8 cellular contexts compared by ENCODE assay signal in genomic region chr22:19629720-19630419, GRCh38.
DNase-seq lines count a peak whose midpoint lies in the region; ATAC-seq, FAIRE-seq and TF ChIP-seq lines count a peak whose summit lies in the region.

No MANE protein-coding gene starts in this region.

- intact Hi-C loops in left colon (cut with DNase I, micrococcal nuclease): no loop called here

- no peaks in the 10 kb centered on the region for H3K4me1 ChIP-seq in A549

- TF ChIP-seq RAD21 in A549 (conservative IDR thresholded peaks at IDR 0.05 in 1 of 2, IDR thresholded peaks at IDR 0.05 in 1 of 2): peak; percentile 88 to 93

- no peak for TF ChIP-seq EP300 in A549 (IDR thresholded peaks at IDR 0.05)

- TF ChIP-seq CTCF in A549 (IDR thresholded peaks at IDR 0.05) (peak; percentile 66), GM13977 (IDR thresholded peaks at IDR 0.05; ENCODE audit: extremely low read depth, insufficient read depth, missing control alignments) (peak; percentile 96)

- under 1% methylated on average over 11 of the region's 13 CpGs for WGBS in A549 (ENCODE audit: missing lambda C conversion rate)

- POLR2A ChIA-PET in A549 (lab: Yijun Ruan, JAX): interaction anchor here (0.6 to 1.1 kb wide), 3 partner anchors 150 to 485 kb away, joined by 3 read pairs; partner anchors contain the start of genes CDC45, ESS2 and HIRA

- no peak for TF ChIP-seq POLR2A in A549 (IDR thresholded peaks at IDR 0.05; ENCODE audit: low read length)

- DNase-seq in A549 (ENCODE audit: low read depth in 1 of 2, low spot score in 1 of 2): peak; percentile 70 to 84
- DNase-seq in GM13977 (ENCODE audit: low spot score): peak; percentile 94
- peak; percentile 78 for DNase-seq in NCI-H2171 (lab: John Stamatoyannopoulos, UW)
- peak; percentile 77 for DNase-seq in central memory CD4-positive, alpha-beta T cell
- DNase-seq in left colon: peak; percentile 41 to 82
- peak; percentile 79 for DNase-seq in stimulated activated CD4-positive, alpha-beta T cell treated with anti-CD3 and anti-CD28 coated beads, Interleukin-2, amount 100 ng/mL, for 4 hours (ENCODE audit: low read depth)

- ATAC-seq in A549: peak; percentile 85 to 92; a peak in 5 of 6 replicates
- peak; percentile 93 to 96 for ATAC-seq in activated CD4-positive, CD25-positive, alpha-beta regulatory T cell treated with anti-CD3 and anti-CD28 coated beads, Interleukin-2, amount 50 U/mL, for 24 hours
- ATAC-seq in left colon: peak; percentile 90
- no peak for ATAC-seq in HG02678 (IDR thresholded peaks at IDR 0.05; ENCODE audit: unreplicated experiment)

- no peak overlapping the region for H3K4me3 ChIP-seq in A549

- in situ Hi-C loops in GM13977 (cut with MboI; ENCODE audit: low pct_unique_long_range_greater_than_20kb, low sequenced_read_pairs, unreplicated experiment): loop anchor here (10.0 kb wide), 1 partner anchor 235 kb away; no protein-coding TSS in a partner anchor

- H3K9me3 ChIP-seq in A549: no peaks in the 10 kb centered on the region

- no peak overlapping the region for H3K4me2 ChIP-seq in A549

- no peak for FAIRE-seq in A549 (lab: Jason Lieb, UNC)

- CTCF ChIA-PET in A549 (lab: Yijun Ruan, JAX): interaction anchor here (0.5 to 3.8 kb wide), 76 partner anchors 10 to 680 kb away, joined by 3 to 26 read pairs (median 4); partner anchors contain the start of gene ESS2

- H3K27ac ChIP-seq in A549: no peak overlapping the region

TF ChIP-seq in A549, 52 proteins besides CTCF, POLR2A, EP300 and RAD21:
- TF ChIP-seq HMGXB4 (CRISPR knock-in tag; IDR thresholded peaks at IDR 0.05; ENCODE audit: borderline replicate concordance): no peak
- TF ChIP-seq USF2 (IDR thresholded peaks at IDR 0.05): no peak
- TF ChIP-seq HOXB13 (CRISPR knock-in tag; IDR thresholded peaks at IDR 0.05; ENCODE audit: low read depth): no peak
- no peak for TF ChIP-seq BCL3 (IDR thresholded peaks at IDR 0.05)
- peak; percentile 72 for TF ChIP-seq SMC3 (IDR thresholded peaks at IDR 0.05)
TF ChIP-seq in A549: peak in this region for 1.
